In the genomic region with DNA sequence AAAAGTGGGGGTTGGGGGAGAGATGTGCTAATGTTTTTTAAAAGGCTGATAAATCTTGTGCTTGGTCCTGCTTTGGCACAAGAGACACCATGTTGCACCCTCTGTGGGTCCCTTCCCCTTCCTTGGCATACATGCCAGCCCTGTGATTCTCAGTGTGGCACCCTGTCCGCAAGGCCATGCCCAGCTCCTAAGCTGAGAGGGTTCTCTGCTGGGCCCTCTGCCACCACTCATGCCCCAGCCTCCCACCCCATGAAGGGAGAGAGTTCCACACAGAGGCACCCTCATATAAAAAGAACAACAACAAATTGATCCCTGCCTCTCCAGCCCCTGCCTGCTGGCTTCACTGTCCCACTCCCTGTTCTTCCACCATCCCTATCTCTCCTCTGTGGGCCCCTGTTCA, we compare ENCODE assay signal across 21 cellular contexts.
"Had no signal": no experiment of that assay in that cellular context is flagged by ENCODE, and none has a peak within 500 bp of the region (broad histone marks: within the 10 kb centered on the region; RNA-seq: fewer than 3 reads in every experiment).

No MANE protein-coding gene starts in this region.

- H3K27ac Mint-ChIP-seq: activated CD8-positive, alpha-beta T cell treated with anti-CD3 and anti-CD28 coated beads for 36 hours; activated naive CD8-positive, alpha-beta T cell; activated T-cell treated with anti-CD3 and anti-CD28 coated beads, Interleukin-2, amount 50 U/mL, for 72 hours; activated T-helper 2 cell treated with anti-CD3 and anti-CD28 coated beads, Interferon-gamma antibody, Interleukin-2, Interleukin-4, amounts not matched to agents 10 μg/mL and 5 μg/mL and 100 μg/mL, durations not matched to agents 14 hours and 24 hours and 36 hours; T-helper 1 cell treated with Interleukin-12 subunit alpha and Interleukin-12 subunit beta and Interleukin-4 antibody, amounts not matched to agents 30 μg/mL and 1 μg/mL, for 36 hours had no signal

- H3K9me3 Mint-ChIP-seq: activated CD8-positive, alpha-beta T cell treated with anti-CD3 and anti-CD28 coated beads for 36 hours; activated T-cell treated with anti-CD3 and anti-CD28 coated beads, Interleukin-2, amount 50 U/mL, for 72 hours; activated T-helper 2 cell treated with anti-CD3 and anti-CD28 coated beads, Interferon-gamma antibody, Interleukin-2, Interleukin-4, amounts not matched to agents 10 μg/mL and 5 μg/mL and 100 μg/mL, durations not matched to agents 14 hours and 24 hours and 36 hours; T-helper 1 cell treated with Interleukin-12 subunit alpha and Interleukin-12 subunit beta and Interleukin-4 antibody, amounts not matched to agents 30 μg/mL and 1 μg/mL, for 36 hours had no signal

- H3K27ac ChIP-seq: Peyer's patch, RWPE1, SJSA1 had no signal

- DNase-seq: activated CD4-positive, alpha-beta T cell treated with anti-CD3 and anti-CD28 coated beads for 4 hours; activated CD8-positive, alpha-beta memory T cell treated with anti-CD3 and anti-CD28 coated beads, Interleukin-2, amount 50 U/mL, for 4 hours; activated CD8-positive, alpha-beta T cell treated with anti-CD3 and anti-CD28 coated beads for 36 hours; activated naive CD4-positive, alpha-beta T cell; activated T-cell treated with anti-CD3 and anti-CD28 coated beads, Interleukin-2, amount 50 U/mL, for 72 hours; amygdala; Kasumi-1; NCI-H1105 treated with DMSO at 0.1 percent for 48 hours; NCI-H1436 treated with DMSO at 0.1 percent for 48 hours; NCI-H187 treated with DMSO at 0.1 percent for 48 hours; NCI-H2081 treated with DMSO at 0.1 percent for 48 hours; NCI-H446; NCI-H524; Peyer's patch; Right ventricle myocardium superior had no signal

- H3K27me3 Mint-ChIP-seq: activated CD8-positive, alpha-beta T cell treated with anti-CD3 and anti-CD28 coated beads for 36 hours; activated naive CD8-positive, alpha-beta T cell had no signal

- H3K27me3 ChIP-seq: Peyer's patch, SJSA1 had no signal

- H3K36me3 ChIP-seq: Peyer's patch had no signal

- H3K4me3 Mint-ChIP-seq: activated CD8-positive, alpha-beta T cell treated with anti-CD3 and anti-CD28 coated beads for 36 hours; activated naive CD8-positive, alpha-beta T cell; activated T-cell treated with anti-CD3 and anti-CD28 coated beads, Interleukin-2, amount 50 U/mL, for 72 hours; T-helper 1 cell treated with Interleukin-12 subunit alpha and Interleukin-12 subunit beta and Interleukin-4 antibody, amounts not matched to agents 30 μg/mL and 1 μg/mL, for 36 hours had no signal

- ATAC-seq: activated CD4-positive, CD25-positive, alpha-beta regulatory T cell treated with anti-CD3 and anti-CD28 coated beads, Interleukin-2, amount 50 U/mL, for 24 hours; activated CD8-positive, alpha-beta T cell treated with anti-CD3 and anti-CD28 coated beads for 36 hours; activated T-cell treated with anti-CD3 and anti-CD28 coated beads, Interleukin-2, amount 50 U/mL, for 72 hours had no signal

- H3K9me3 ChIP-seq: Peyer's patch, SJSA1 had no signal

- H3K4me3 ChIP-seq: Peyer's patch, SJSA1 had no signal
